ENCODE assay signal across 18 cellular contexts in genomic region chr12:104423809-104424208, GRCh38.
"Had no signal": no experiment of that assay in that cellular context is flagged by ENCODE, and none has a peak within 500 bp of the region (broad histone marks: within the 10 kb centered on the region; RNA-seq: fewer than 3 reads in every experiment).

No MANE protein-coding gene starts in this region.

- H3K27ac ChIP-seq: cardiac muscle cell, epithelial cell of prostate, hepatocyte, transverse colon had no signal

- ATAC-seq: activated CD4-positive, alpha-beta T cell treated with anti-CD3 and anti-CD28 coated beads for 36 hours; effector memory CD8-positive, alpha-beta T cell; left colon; stimulated activated naive CD8-positive, alpha-beta T cell treated with anti-CD3 and anti-CD28 coated beads, Interleukin-15, Interleukin-2, amounts not matched to agents 100 U/mL and 50 U/mL, for 24 hours; WTC11 had no signal

- H3K4me1 ChIP-seq: transverse colon had no signal

- H3K27me3 ChIP-seq: cardiac muscle cell, hepatocyte, transverse colon had no signal

- DNase-seq: activated CD4-positive, alpha-beta T cell treated with anti-CD3 and anti-CD28 coated beads for 36 hours; activated CD4-positive, alpha-beta T cell treated with anti-CD3 and anti-CD28 coated beads, Interleukin-2, amount 50 U/mL, for 48 hours; activated naive CD8-positive, alpha-beta T cell treated with anti-CD3 and anti-CD28 coated beads for 36 hours; activated T-cell treated with anti-CD3 and anti-CD28 coated beads for 4 hours; amniotic stem cell; effector memory CD8-positive, alpha-beta T cell; foreskin fibroblast; left colon; occipital lobe; retina; stimulated activated naive CD8-positive, alpha-beta T cell treated with anti-CD3 and anti-CD28 coated beads, Interleukin-15, Interleukin-2, amounts not matched to agents 100 U/mL and 50 U/mL, for 24 hours; SW 1271; T-helper 2 cell; transverse colon had no signal

- H3K9me3 ChIP-seq: transverse colon had no signal

- H3K36me3 ChIP-seq: cardiac muscle cell, transverse colon had no signal

- H3K4me3 ChIP-seq: cardiac muscle cell, hepatocyte, transverse colon had no signal
